In the genomic region with DNA sequence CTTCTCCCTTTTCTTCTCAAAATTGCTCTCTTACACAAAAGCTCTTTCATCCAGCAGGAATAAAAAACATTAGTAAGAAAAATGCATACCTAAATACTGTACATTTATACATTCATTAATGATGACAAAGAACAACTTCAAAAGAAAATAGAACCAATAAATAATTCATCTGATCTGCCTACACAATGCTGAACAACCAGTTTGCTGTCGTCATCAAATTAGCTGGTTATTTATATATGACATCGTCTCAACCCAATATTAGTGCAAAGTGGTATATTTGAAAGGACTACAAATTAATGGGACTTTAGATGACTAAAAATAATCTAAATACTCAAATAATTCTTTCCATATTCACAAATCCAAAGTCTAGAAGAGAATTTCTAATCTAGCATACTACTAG, we compare ENCODE assay signal across 17 cellular contexts. TPM values are rescaled to one million over a fixed set of nuclear protein-coding genes. Genes with fewer than 3 reads are reported as not detected.
A peak's percentile ranks its signal among the peaks of the same experiment; 100 is the strongest.
DNase-seq lines count a peak whose midpoint lies in the region; ATAC-seq and TF ChIP-seq lines count a peak whose summit lies in the region.
"Had no signal": no experiment of that assay in that cellular context is flagged by ENCODE, and none has a peak within 500 bp of the region (broad histone marks: within the 10 kb centered on the region; RNA-seq: fewer than 3 reads in every experiment).

No MANE protein-coding gene starts in this region.

- H3K27ac Mint-ChIP-seq in HFFc6 (peak overlapping the region; percentile 90), mesothelial cell of epicardium (peak overlapping the region; percentile 55), type B pancreatic cell (no peak overlapping the region)
- H3K27ac Mint-ChIP-seq in CD8-positive, alpha-beta T cell: no peak overlapping the region
- H3K27ac Mint-ChIP-seq: CD14-positive monocyte; CD4-positive, alpha-beta T cell had no signal

- no peaks in the 10 kb centered on the region for H3K79me2 ChIP-seq in ACC112 (ENCODE audit: control insufficient read depth, insufficient read depth, low read length, unreplicated experiment)

- peaks cover 18% of the 10 kb centered on the region for H3K4me1 ChIP-seq in ACC112 (ENCODE audit: control insufficient read depth, insufficient read depth, low read length, unreplicated experiment)
- no peaks in the 10 kb centered on the region for H3K4me1 ChIP-seq in CD8-positive, alpha-beta T cell (ENCODE audit: insufficient read depth, low read length)
- H3K4me1 ChIP-seq: BE2C had no signal

- no peaks in the 10 kb centered on the region for H3K36me3 Mint-ChIP-seq in HFFc6 (ENCODE audit: low read depth)
- no peaks in the 10 kb centered on the region for H3K36me3 Mint-ChIP-seq in mesothelial cell of epicardium
- no peaks in the 10 kb centered on the region for H3K36me3 Mint-ChIP-seq in type B pancreatic cell
- no peaks in the 10 kb centered on the region for H3K36me3 Mint-ChIP-seq in CD8-positive, alpha-beta T cell
- H3K36me3 Mint-ChIP-seq: CD14-positive monocyte had no signal

- no peaks in the 10 kb centered on the region for H3K9me3 ChIP-seq in CD8-positive, alpha-beta T cell (ENCODE audit: low read length)
- H3K9me3 ChIP-seq: BE2C; BLaER1 treated with 17β-estradiol and CSF1 and Interleukin-3, amounts not matched to agents 10 nM and 100 nM; HAP-1 had no signal

- H3K4me1 Mint-ChIP-seq in HFFc6 (ENCODE audit: low read depth): peaks cover 62% of the 10 kb centered on the region
- H3K4me1 Mint-ChIP-seq in mesothelial cell of epicardium: peaks cover 46% of the 10 kb centered on the region
- H3K4me1 Mint-ChIP-seq in type B pancreatic cell (ENCODE audit: unreplicated experiment): peaks cover 5% of the 10 kb centered on the region
- H3K4me1 Mint-ChIP-seq in CD8-positive, alpha-beta T cell (ENCODE audit: low read depth): peaks cover 2% of the 10 kb centered on the region

- H3K4me3 ChIP-seq in ACC112 (ENCODE audit: low read depth, low read length): no peak overlapping the region
- H3K4me3 ChIP-seq in CD8-positive, alpha-beta T cell (ENCODE audit: low read depth, low read length): no peak overlapping the region
- H3K4me3 ChIP-seq: BLaER1 treated with 17β-estradiol and CSF1 and Interleukin-3, amounts not matched to agents 10 nM and 100 nM; GM12878; HAP-1 had no signal

- no peak for ATAC-seq in CD8-positive, alpha-beta T cell

- no peaks in the 10 kb centered on the region for H3K27me3 ChIP-seq in ACC112 (ENCODE audit: insufficient read depth, low read length)
- H3K27me3 ChIP-seq in CD8-positive, alpha-beta T cell (ENCODE audit: insufficient read depth, low read length): no peaks in the 10 kb centered on the region
- H3K27me3 ChIP-seq: BLaER1 treated with 17β-estradiol and CSF1 and Interleukin-3, amounts not matched to agents 10 nM and 100 nM had no signal

- H3K9me3 Mint-ChIP-seq in HFFc6 (no peaks in the 10 kb centered on the region), mesothelial cell of epicardium (no peaks in the 10 kb centered on the region), type B pancreatic cell (no peaks in the 10 kb centered on the region)
- H3K9me3 Mint-ChIP-seq in CD8-positive, alpha-beta T cell: no peaks in the 10 kb centered on the region
- H3K9me3 Mint-ChIP-seq: CD14-positive monocyte; CD4-positive, alpha-beta T cell had no signal

- intact Hi-C loops in CD8-positive, alpha-beta T cell (cut with DNase I, micrococcal nuclease): no loop called here

- H2AFZ ChIP-seq in ACC112 (ENCODE audit: low read length, unreplicated experiment): no peak overlapping the region

- no peak for TF ChIP-seq CTCF in HFFc6 (IDR thresholded peaks at IDR 0.05)
- no peak for TF ChIP-seq CTCF in mesothelial cell of epicardium (IDR thresholded peaks at IDR 0.05; ENCODE audit: unreplicated experiment)
- TF ChIP-seq CTCF in type B pancreatic cell (conservative IDR thresholded peaks at IDR 0.05): no peak
- no peak for TF ChIP-seq CTCF in CD8-positive, alpha-beta T cell (IDR thresholded peaks at IDR 0.05)

- H3K36me3 ChIP-seq in ACC112 (ENCODE audit: insufficient read depth, low read length): no peaks in the 10 kb centered on the region
- H3K36me3 ChIP-seq in CD8-positive, alpha-beta T cell (ENCODE audit: insufficient read depth, low read length): no peaks in the 10 kb centered on the region
- H3K36me3 ChIP-seq: BE2C; BLaER1 treated with 17β-estradiol and CSF1 and Interleukin-3, amounts not matched to agents 10 nM and 100 nM; HAP-1 had no signal

- POLR2A ChIA-PET in CD8-positive, alpha-beta T cell (lab: Charles Lee): no interaction called here

- H3K4me3 Mint-ChIP-seq in HFFc6 (peak overlapping the region; percentile 64; the same call in 1 of the 2 replicates), mesothelial cell of epicardium (no peak overlapping the region), type B pancreatic cell (peak overlapping the region; percentile 13)
- H3K4me3 Mint-ChIP-seq in CD8-positive, alpha-beta T cell: no peak overlapping the region
- H3K4me3 Mint-ChIP-seq: CD14-positive monocyte; CD4-positive, alpha-beta T cell had no signal

- DNase-seq in HFFc6 (no peak), mesothelial cell of epicardium (ENCODE audit: low spot score in 2 of 2, unreplicated experiment in 2 of 2) (no peak), type B pancreatic cell (ENCODE audit: extremely low spot score, unreplicated experiment) (no peak), ecto neural progenitor cell (ENCODE audit: low spot score) (no peak), DMS53 (lab: John Stamatoyannopoulos, UW) (no peak)
- DNase-seq in CD8-positive, alpha-beta T cell: no peak
- DNase-seq: BE2C; CD4-positive, alpha-beta T cell; COR-L47; DND-41; GOT3 had no signal

- CTCF ChIA-PET in CD8-positive, alpha-beta T cell (lab: Charles Lee): no interaction called here

- no peaks in the 10 kb centered on the region for H3K27me3 Mint-ChIP-seq in HFFc6 (ENCODE audit: insufficient read depth)
- no peaks in the 10 kb centered on the region for H3K27me3 Mint-ChIP-seq in mesothelial cell of epicardium (ENCODE audit: low read depth)
- no peaks in the 10 kb centered on the region for H3K27me3 Mint-ChIP-seq in type B pancreatic cell
- H3K27me3 Mint-ChIP-seq in CD8-positive, alpha-beta T cell (ENCODE audit: low read depth): peaks cover 11% of the 10 kb centered on the region

- H3K27ac ChIP-seq in ACC112 (ENCODE audit: low read depth, low read length): peak overlapping the region; percentile 53
- H3K27ac ChIP-seq in CD8-positive, alpha-beta T cell (ENCODE audit: low read depth, low read length): no peak overlapping the region
- H3K27ac ChIP-seq: BLaER1 treated with 17β-estradiol and CSF1 and Interleukin-3, amounts not matched to agents 10 nM and 100 nM had no signal

RNA-seq across cellular contexts. Expression of a gene that starts 24.8 kb away (rescaled TPM):
- total RNA-seq in HFFc6 (2021; fragmentation: NEBNext Ultra II Directional; extraction: Animal tissue kit (Norgen Biotek cat#: 25700)): 10 to 100 TPM in 3 of 6 experiments, 1 to 10 TPM in 3; 3.7 to 11.6 (median 9.7) TPM
- total RNA-seq in mesothelial cell of epicardium (0.45 to 0.78 TPM (median 0.73 TPM) in 3 replicates), type B pancreatic cell (ENCODE audit: low replicate concordance) (1.2 and 1.4 TPM in 2 replicates)
- total RNA-seq in CD8-positive, alpha-beta T cell: not detected
- total RNA-seq: Calu3; CD4-positive, alpha-beta T cell; GM12878 had no signal

Comparison
In these comparisons a context has a peak if more than half of its experiments do, and no peak if none do; other contexts are left out.
1. H3K27ac Mint-ChIP-seq: peak in HFFc6 (single experiment) and mesothelial cell of epicardium (single experiment); none in type B pancreatic cell (single experiment) and CD8-positive, alpha-beta T cell (single experiment).
2. H3K4me3 Mint-ChIP-seq: peak in HFFc6 (single experiment) and type B pancreatic cell (single experiment); none in mesothelial cell of epicardium (single experiment) and CD8-positive, alpha-beta T cell (single experiment).